Comparison of ENCODE assay signal across 20 cellular contexts in genomic region chr9:129344623-129345495, GRCh38.
DNase-seq lines count a peak whose midpoint lies in the region; ATAC-seq and TF ChIP-seq lines count a peak whose summit lies in the region.
"Had no signal": no experiment of that assay in that cellular context is flagged by ENCODE, and none has a peak within 500 bp of the region (broad histone marks: within the 10 kb centered on the region; RNA-seq: fewer than 3 reads in every experiment).

No MANE protein-coding gene starts in this region.

- H3K9me3 ChIP-seq in lower lobe of right lung (no peaks in the 10 kb centered on the region), upper lobe of left lung (no peaks in the 10 kb centered on the region)
- H3K9me3 ChIP-seq: MG63, pancreas had no signal

- intact Hi-C loops in lower lobe of right lung (cut with DNase I) = no loop called here

- no peaks in the 10 kb centered on the region for H3K36me3 ChIP-seq in lower lobe of right lung
- H3K36me3 ChIP-seq in upper lobe of left lung = no peaks in the 10 kb centered on the region
- H3K36me3 ChIP-seq: MG63, pancreas had no signal

- DNase-seq in NOMO-1 treated with DMSO at 0.1 percent for 48 hours (lab: John Stamatoyannopoulos, UW; ENCODE audit: unreplicated experiment) (peak; percentile 55), NOMO-1 treated with dmso at 0.1 percent for 144 hours (lab: John Stamatoyannopoulos, UW; ENCODE audit: unreplicated experiment) (no peak), amniotic epithelial cell (ENCODE audit: low read depth) (peak; percentile 33), lower lobe of right lung (no peak), upper lobe of left lung (no peak), omental fat pad (ENCODE audit: low spot score) (no peak), NCI-H2171 treated with DMSO at 0.1 percent for 48 hours (lab: John Stamatoyannopoulos, UW) (no peak)
- no peak for DNase-seq in activated naive CD4-positive, alpha-beta T cell treated with Interleukin-2 at 50 U/mL for 16 hours
- DNase-seq: activated effector memory CD4-positive, alpha-beta T cell treated with anti-CD3 and anti-CD28 coated beads, Interleukin-2, amount 50 U/mL, for 16 hours; CD4-positive, CD25-positive, alpha-beta regulatory T cell; DND-41; erythroblast; glutamatergic neuron; GM23248; MG63; NCI-H2081 treated with DMSO at 0.1 percent for 48 hours; NCI-H526 treated with DMSO at 0.1 percent for 48 hours; stimulated activated naive CD4-positive, alpha-beta T cell had no signal

- H3K27me3 ChIP-seq in lower lobe of right lung (ENCODE audit: low read depth) (no peaks in the 10 kb centered on the region), upper lobe of left lung (no peaks in the 10 kb centered on the region)
- H3K27me3 ChIP-seq: MG63, pancreas had no signal

- TF ChIP-seq CTCF in lower lobe of right lung (IDR thresholded peaks at IDR 0.05) = no peak
- no peak for TF ChIP-seq CTCF in upper lobe of left lung (IDR thresholded peaks at IDR 0.05)
- no peak for TF ChIP-seq CTCF in omental fat pad (IDR thresholded peaks at IDR 0.05)

- peak overlapping the region; percentile 78 for H3K27ac ChIP-seq in lower lobe of right lung
- peak overlapping the region; percentile 73 to 92 (median 81) for H3K27ac ChIP-seq in upper lobe of left lung
- H3K27ac ChIP-seq: 22Rv1, GM23248 had no signal

- peaks cover 16% of the 10 kb centered on the region for H3K4me1 ChIP-seq in lower lobe of right lung
- H3K4me1 ChIP-seq in upper lobe of left lung = peaks cover 0 to 22% (median 15%) of the 10 kb centered on the region in 4 donors
- H3K4me1 ChIP-seq: pancreas had no signal

- 66 to 80% methylated on average over 11 of the region's 11 CpGs for WGBS in upper lobe of left lung, 2 donors

- no peak for TF ChIP-seq EP300 in upper lobe of left lung (IDR thresholded peaks at IDR 0.05)

- peak in 1 of 2 donors; percentile 7 for ATAC-seq in lower lobe of right lung
- ATAC-seq in upper lobe of left lung (ENCODE audit: low FRiP score in 2 of 2) = peak in 1 of 2 donors; percentile 28
- no peak for ATAC-seq in omental fat pad (ENCODE audit: low FRiP score)

- no peak overlapping the region for H3K4me3 ChIP-seq in lower lobe of right lung
- no peak overlapping the region for H3K4me3 ChIP-seq in upper lobe of left lung
- H3K4me3 ChIP-seq: GM23248, MG63, pancreas had no signal

- TF ChIP-seq POLR2A in upper lobe of left lung (IDR thresholded peaks at IDR 0.05) = peak in 1 of 4 donors; percentile 10

Comparison
In these comparisons a context has a peak if more than half of its experiments do, and no peak if none do; other contexts are left out.
1. DNase-seq: peak in NOMO-1 treated with DMSO at 0.1 percent for 48 hours (single experiment) and amniotic epithelial cell (single experiment); none in NOMO-1 treated with dmso at 0.1 percent for 144 hours (single experiment), lower lobe of right lung (single experiment), upper lobe of left lung (0 of 2), omental fat pad (single experiment), activated naive CD4-positive, alpha-beta T cell treated with Interleukin-2 at 50 U/mL for 16 hours (single experiment) and NCI-H2171 treated with DMSO at 0.1 percent for 48 hours (single experiment).